Comparison of ENCODE assay signal across 8 cellular contexts in the genomic region with DNA sequence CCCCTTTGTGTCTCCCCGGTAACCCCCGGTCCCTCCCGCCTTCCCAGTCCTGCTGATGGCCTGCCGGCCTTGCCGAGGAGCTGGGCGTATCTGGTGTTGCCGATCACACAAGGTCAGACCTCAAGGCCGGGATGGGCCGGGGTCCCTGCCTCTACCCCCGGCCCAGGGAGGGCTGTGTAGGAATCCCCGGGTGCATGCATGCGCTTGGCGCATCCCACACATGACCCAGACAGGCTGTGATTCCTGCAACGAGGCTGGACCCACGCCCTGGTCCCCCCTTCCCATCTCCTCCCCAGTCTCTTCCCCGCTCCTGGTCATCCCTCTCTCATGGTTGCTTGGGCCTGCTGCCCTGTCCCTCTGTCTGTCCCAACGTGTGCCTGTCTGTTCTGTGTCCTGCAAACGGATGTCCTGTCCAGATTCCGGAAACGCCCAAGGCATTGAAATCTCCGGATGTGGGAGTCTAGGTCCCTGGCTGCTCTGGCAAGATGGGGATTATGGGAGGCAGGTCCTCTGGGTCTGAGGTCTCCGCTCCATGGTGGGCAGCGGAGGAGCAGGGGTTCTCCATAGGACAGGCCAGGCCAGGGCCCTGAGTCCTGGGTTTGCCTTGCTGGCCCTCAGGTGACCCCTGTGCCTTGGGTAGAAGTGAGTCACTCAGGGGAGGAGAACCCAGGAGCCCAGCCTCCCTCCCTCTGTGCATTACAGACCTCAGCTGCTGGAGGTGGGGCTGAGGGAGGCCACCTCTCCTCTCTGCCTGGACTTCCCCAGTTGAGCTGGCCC. TPM values are rescaled to one million over a fixed set of nuclear protein-coding genes. Genes with fewer than 3 reads are reported as not detected.
DNase-seq lines count a peak whose midpoint lies in the region; ATAC-seq and TF ChIP-seq lines count a peak whose summit lies in the region.

No MANE protein-coding gene starts in this region.

- no peaks in the 10 kb centered on the region for H4K20me1 ChIP-seq in SU-DHL-6 (ENCODE audit: low read depth, low read length)

- H3K4me2 ChIP-seq in SU-DHL-6 (ENCODE audit: low read depth, low read length, poor library complexity, severe bottlenecking): peak overlapping the region; percentile 50

- no peak overlapping the region for H2AFZ ChIP-seq in SU-DHL-6 (ENCODE audit: low read depth, low read length, severe bottlenecking)

- peak overlapping the region; percentile 81; the same call in 1 of the 2 replicates for H3K27ac ChIP-seq in SU-DHL-6 (ENCODE audit: low read depth, low read length)
- peak overlapping the region; percentile 65 for H3K27ac ChIP-seq in cingulate gyrus (ENCODE audit: low read depth, low read length)
- peak overlapping the region; percentile 73 for H3K27ac ChIP-seq in suprapubic skin

- no peak for TF ChIP-seq EP300 in suprapubic skin (IDR thresholded peaks at IDR 0.05)

- H3K9me3 ChIP-seq in SU-DHL-6 (ENCODE audit: insufficient read depth, low read length) (no peaks in the 10 kb centered on the region), suprapubic skin (no peaks in the 10 kb centered on the region)

- peak overlapping the region; percentile 65 for H3K27ac Mint-ChIP-seq in memory B cell

- 57% methylated on average over 19 of the region's 23 CpGs for WGBS in suprapubic skin

- TF ChIP-seq POLR2A in suprapubic skin (IDR thresholded peaks at IDR 0.05): no peak

- DNase-seq in DMS53 (lab: John Stamatoyannopoulos, UW) (peak; percentile 20), DMS53 treated with DMSO at 0.1 percent for 48 hours (lab: John Stamatoyannopoulos, UW; ENCODE audit: unreplicated experiment) (no peak), memory B cell (ENCODE audit: low spot score in 2 of 2) (no peak), suprapubic skin (ENCODE audit: low spot score in 2 of 2) (peak in 1 of 2 donors; percentile 81), DMS 273 treated with DMSO at 0.1 percent for 48 hours (lab: John Stamatoyannopoulos, UW) (no peak), NCI-H1105 (lab: John Stamatoyannopoulos, UW) (no peak)

- H3K4me1 ChIP-seq in suprapubic skin: peaks cover 44% of the 10 kb centered on the region

- H3K4me3 ChIP-seq in SU-DHL-6 (ENCODE audit: insufficient read depth, low read length, poor library complexity, severe bottlenecking): peak overlapping the region; percentile 92
- peak overlapping the region; percentile 80 for H3K4me3 ChIP-seq in suprapubic skin

- no peaks in the 10 kb centered on the region for H3K9me2 ChIP-seq in SU-DHL-6 (replicated peaks; ENCODE audit: insufficient read depth, low read length)

- H3K4me1 Mint-ChIP-seq in memory B cell: peaks cover 28% of the 10 kb centered on the region

- H3F3A ChIP-seq in SU-DHL-6 (ENCODE audit: insufficient read depth): 0 out of 2 replicates have a peak, but pooled peaks cover 5% of the 10 kb centered on the region

- no peaks in the 10 kb centered on the region for H3K27me3 Mint-ChIP-seq in memory B cell

- H3K79me2 ChIP-seq in SU-DHL-6 (ENCODE audit: insufficient read depth, low read length): peaks cover 56% of the 10 kb centered on the region

- H3K9me3 Mint-ChIP-seq in memory B cell: no peaks in the 10 kb centered on the region

- H3K27me3 ChIP-seq in SU-DHL-6 (ENCODE audit: low read length) (no peaks in the 10 kb centered on the region), suprapubic skin (peaks cover 17% of the 10 kb centered on the region)

- no peaks in the 10 kb centered on the region for H3K36me3 Mint-ChIP-seq in memory B cell

- TF ChIP-seq CTCF in SU-DHL-6 (IDR thresholded peaks at IDR 0.05; ENCODE audit: insufficient read depth, low read length, poor library complexity, severe bottlenecking): no peak
- TF ChIP-seq CTCF in suprapubic skin (IDR thresholded peaks at IDR 0.05): no peak

- H3K4me3 Mint-ChIP-seq in memory B cell: peak overlapping the region; percentile 83

- no peak for ATAC-seq in memory B cell (ENCODE audit: low read depth)

- H3K9ac ChIP-seq in SU-DHL-6 (ENCODE audit: low read length): peak overlapping the region; percentile 93

- H3K36me3 ChIP-seq in SU-DHL-6 (ENCODE audit: low read length): no peaks in the 10 kb centered on the region
- H3K36me3 ChIP-seq in suprapubic skin: no peaks in the 10 kb centered on the region

RNA-seq across cellular contexts. Expression of a gene that starts 1.6 kb away (rescaled TPM):
- total RNA-seq in suprapubic skin: 10 to 100 TPM in 3 of 4 donors, 1 to 10 TPM in 1; 8.6 to 21.2 (median 14.9) TPM

RNA-seq across cellular contexts. Expression of a gene that starts 15.6 kb away (rescaled TPM):
- 100 to 1,000 TPM in 3 of 4 donors, 10 to 100 TPM in 1; 80.9 to 149 (median 111) TPM for total RNA-seq in suprapubic skin

RNA-seq across cellular contexts. Expression of a gene that starts 40.4 kb away (rescaled TPM):
- under 1 TPM in 1 of 4 donors, not detected in 3; 0.47 TPM for total RNA-seq in suprapubic skin

RNA-seq across cellular contexts. Expression of a gene that starts 53.5 kb away (rescaled TPM):
- 10 to 100 TPM in 3 of 4 donors, 1 to 10 TPM in 1; 5.1 to 24.2 (median 11.5) TPM for total RNA-seq in suprapubic skin
